In the genomic region with DNA sequence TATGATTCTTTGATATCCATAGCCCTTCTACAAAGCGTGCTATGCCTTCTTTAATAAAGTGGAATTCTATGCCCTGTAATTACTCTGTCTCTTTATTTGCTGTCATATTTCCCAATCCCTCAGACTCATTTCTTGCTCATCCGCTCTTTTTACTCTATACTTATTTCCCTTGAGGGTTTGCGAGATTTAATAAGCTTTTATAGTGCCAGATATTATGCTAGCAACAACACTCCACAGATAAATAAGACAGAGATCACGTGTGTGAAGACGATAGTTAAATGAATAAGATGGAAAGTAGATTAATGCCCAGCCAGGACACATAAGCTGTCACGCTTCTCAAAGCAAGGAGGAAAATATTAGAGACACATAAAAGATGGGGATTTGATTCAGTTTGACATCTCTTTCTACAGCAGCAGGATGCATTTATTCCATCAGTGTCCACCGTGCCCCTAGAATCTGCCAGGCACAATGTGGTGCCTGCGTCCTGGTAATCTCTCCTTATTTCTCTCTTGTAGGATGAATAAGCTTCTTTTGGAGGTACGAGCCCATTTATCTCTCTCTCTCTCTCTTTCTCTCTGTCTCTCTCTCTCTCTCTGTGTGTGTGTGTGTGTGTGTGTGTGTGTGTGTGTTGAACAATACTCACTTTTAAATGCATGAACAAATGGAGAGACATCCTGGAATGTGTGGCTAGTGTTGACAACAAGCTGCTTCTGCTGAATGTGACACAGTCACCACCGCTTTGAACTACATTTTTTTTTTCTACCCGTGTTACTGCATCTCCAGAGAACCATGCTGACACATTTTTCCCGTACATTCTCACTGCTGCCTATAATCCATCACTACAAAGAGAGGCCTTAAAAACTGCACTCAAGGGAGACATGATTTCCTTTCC, we compare ENCODE assay signal across 14 cellular contexts. TPM values are rescaled to one million over a fixed set of nuclear protein-coding genes. Genes with fewer than 3 reads are reported as not detected.
DNase-seq lines count a peak whose midpoint lies in the region; ATAC-seq, FAIRE-seq and TF ChIP-seq lines count a peak whose summit lies in the region.
"Had no signal": no experiment of that assay in that cellular context is flagged by ENCODE, and none has a peak within 500 bp of the region (broad histone marks: within the 10 kb centered on the region; RNA-seq: fewer than 3 reads in every experiment).

No MANE protein-coding gene starts in this region.

- in situ Hi-C loops in GM12878 (cut with MboI) = no loop called here

- H3K27me3 ChIP-seq in GM12878 (replicated peaks in 1 of 2; ENCODE audit: control insufficient read depth in 2 of 2, insufficient read depth in 2 of 2, low read length in 1 of 2) = no peaks in the 10 kb centered on the region
- H3K27me3 ChIP-seq: neutrophil had no signal

- H3K4me1 Mint-ChIP-seq in HFFc6 (ENCODE audit: low read depth) (peaks cover 72% of the 10 kb centered on the region), nephron (peaks cover 20% of the 10 kb centered on the region)

- peaks cover 38% of the 10 kb centered on the region for H3K4me1 ChIP-seq in GM12878 (ENCODE audit: control insufficient read depth, insufficient read depth, low read length)

- DNase-seq in Ammon's horn (ENCODE audit: low spot score) (peak; percentile 28), HFFc6 (peak; percentile 53), GM12878 (ENCODE audit: low read depth, low spot score) (no peak), DMS 273 (lab: John Stamatoyannopoulos, UW; ENCODE audit: unreplicated experiment) (no peak), SHP77 (lab: John Stamatoyannopoulos, UW) (no peak), NCI-H128 (lab: John Stamatoyannopoulos, UW; ENCODE audit: unreplicated experiment) (no peak), kidney glomerular epithelial cell (lab: John Stamatoyannopoulos, UW) (no peak)
- DNase-seq: DND-41, NCI-H2029 treated with DMSO at 0.1 percent for 48 hours had no signal

- H3K9me3 Mint-ChIP-seq in HFFc6 = no peaks in the 10 kb centered on the region
- no peaks in the 10 kb centered on the region for H3K9me3 Mint-ChIP-seq in nephron

- TF ChIP-seq CTCF in HFFc6 (IDR thresholded peaks at IDR 0.05) = no peak
- TF ChIP-seq CTCF in GM12878 (IDR thresholded peaks at IDR 0.05 in 2 of 3, conservative IDR thresholded peaks at IDR 0.05 in 1 of 3; ENCODE audit: control insufficient read depth in 2 of 3, extremely low read depth in 1 of 3, insufficient read depth in 1 of 3, low read depth in 3 of 3, low read length in 3 of 3) = no peak
- TF ChIP-seq CTCF in nephron (IDR thresholded peaks at IDR 0.05; ENCODE audit: unreplicated experiment in 3 of 3) = no peak

- no peak for ATAC-seq in GM12878
- ATAC-seq: HCT116 had no signal

- POLR2A ChIA-PET in GM12878 (lab: Charles Lee) = interaction anchor here (0.6 to 2.0 kb wide), 4 partner anchors 9 to 97 kb away, joined by 3 to 6 read pairs (median 4); no protein-coding TSS in a partner anchor

- TF ChIP-seq POLR2A in GM12878 (IDR thresholded peaks at IDR 0.05; ENCODE audit: low read depth, low read length) = no peak

- 0 out of 2 replicates have a peak overlapping the region, but pooled peaks have one; percentile 4 for H3K27ac ChIP-seq in GM12878 (ENCODE audit: control insufficient read depth, insufficient read depth)
- H3K27ac ChIP-seq: neutrophil had no signal

- no peak overlapping the region for H2AFZ ChIP-seq in GM12878 (ENCODE audit: control insufficient read depth, low read depth, low read length)

- intact Hi-C loops in GM12878 (cut with micrococcal nuclease; ENCODE audit: unreplicated experiment) = loop anchor here (5.0 kb wide), 1 partner anchor 47 kb away; no protein-coding TSS in a partner anchor

- SMC1A ChIA-PET in GM12878 (lab: Charles Lee; ENCODE audit: uncharacterized antibody, unreplicated experiment) = interaction anchor here (0.6 to 2.4 kb wide), 10 partner anchors 19 to 110 kb away, joined by 3 to 9 read pairs (median 4); no protein-coding TSS in a partner anchor

- H4K20me1 ChIP-seq in GM12878 (ENCODE audit: control insufficient read depth, insufficient read depth) = no peaks in the 10 kb centered on the region

- no TSS peak for BruUV-seq in GM12878 (replicated peaks; lab: Mats Ljungman, UMichigan)

- CTCF ChIA-PET in GM12878 (lab: Yijun Ruan, JAX) = interaction anchor here (0.6 to 4.7 kb wide), 6 partner anchors 46 to 269 kb away, joined by 3 to 26 read pairs (median 4); no protein-coding TSS in a partner anchor

- H3K9me3 ChIP-seq in GM12878 (replicated peaks; ENCODE audit: control insufficient read depth, insufficient read depth, low read length) = no peaks in the 10 kb centered on the region
- H3K9me3 ChIP-seq: neutrophil had no signal

- no peak overlapping the region for H3K4me3 ChIP-seq in GM12878

- no peak for TF ChIP-seq EP300 in GM12878 (IDR thresholded peaks at IDR 0.05; ENCODE audit: borderline replicate concordance in 1 of 2, control insufficient read depth in 1 of 2, low read depth in 2 of 2, low read length in 2 of 2)

- no peak for TF ChIP-seq RAD21 in GM12878 (IDR thresholded peaks at IDR 0.05; ENCODE audit: insufficient read depth, low read depth, low read length)

- H3K4me3 Mint-ChIP-seq in HFFc6 (peak overlapping the region; percentile 57; the same call in 1 of the 2 replicates), nephron (no peak overlapping the region)

- H3K79me2 ChIP-seq in GM12878 (ENCODE audit: control insufficient read depth, insufficient read depth, low read length) = no peaks in the 10 kb centered on the region

- RAD21 ChIA-PET in GM12878 (lab: Charles Lee; ENCODE audit: unreplicated experiment) = interaction anchor here (1.2 to 3.4 kb wide), 5 partner anchors 35 to 81 kb away, joined by 3 to 32 read pairs (median 7); partner anchors contain the start of gene TMEM156

- H3K36me3 Mint-ChIP-seq in HFFc6 (ENCODE audit: low read depth) = no peaks in the 10 kb centered on the region
- H3K36me3 Mint-ChIP-seq in nephron (ENCODE audit: low read depth) = no peaks in the 10 kb centered on the region

- H3K36me3 ChIP-seq in GM12878 (ENCODE audit: control insufficient read depth in 2 of 2, insufficient read depth in 2 of 2, low read length in 1 of 2) = peaks cover 5 to 9% of the 10 kb centered on the region in 2 experiments; a peak in 3 of 4 replicates
- H3K36me3 ChIP-seq: neutrophil had no signal

- no peaks in the 10 kb centered on the region for H3K27me3 Mint-ChIP-seq in HFFc6 (ENCODE audit: insufficient read depth)
- no peaks in the 10 kb centered on the region for H3K27me3 Mint-ChIP-seq in nephron (ENCODE audit: low read depth)

- FAIRE-seq in GM12878 (lab: Jason Lieb, UNC) = no peak
- FAIRE-seq: urothelium cell line had no signal

- H3K27ac Mint-ChIP-seq in HFFc6 (peak overlapping the region; percentile 74; the same call in 1 of the 2 replicates), nephron (peak overlapping the region in 2 of 3 experiments; percentile 17 to 66)

- 90% methylated on average over 12 of the region's 12 CpGs for WGBS in GM12878 (ENCODE audit: insufficient coverage, insufficient replicate concordance, low lambda C conversion rate, missing lambda C conversion rate)

- no peak overlapping the region for H3K9ac ChIP-seq in GM12878 (ENCODE audit: control insufficient read depth, insufficient read depth, low read length)

- no peak overlapping the region for H3K4me2 ChIP-seq in GM12878 (ENCODE audit: control insufficient read depth, insufficient read depth)

TF ChIP-seq in GM12878, 131 proteins besides CTCF, POLR2A, EP300 and RAD21 (continues in another document):
- TF ChIP-seq SUPT20H (IDR thresholded peaks at IDR 0.05; ENCODE audit: borderline replicate concordance, control insufficient read depth, low read depth, low read length) = no peak

RNA-seq across cellular contexts. Expression of gene TMEM156, which starts 48.2 kb away (rescaled TPM):
- total RNA-seq in HFFc6 (2021; fragmentation: NEBNext Ultra II Directional; extraction: Animal tissue kit (Norgen Biotek cat#: 25700)) = under 1 TPM; 0.07 to 0.48 (median 0.41) TPM
- total RNA-seq in GM12878 (2013; cell fraction: nucleolus; rRNA removed) = 68.8 and 85.3 TPM in 2 replicates
- total RNA-seq in GM12878 (2014; rRNA removed) = 28.1 and 30.8 TPM in 2 replicates
- total RNA-seq in GM12878 (2014; rRNA removed; fragmentation: Illumina TruSeq; extraction: Trizol) = 43.3 and 46.2 TPM in 2 replicates
- total RNA-seq in GM12878 (2021) = 18.4 and 20.8 TPM in 2 replicates
- polyA plus RNA-seq in GM12878 (2011; ENCODE audit: low read depth) = 17.0 TPM
- polyA plus RNA-seq in GM12878 (2011; rRNA removed) = 44.0 and 82.4 TPM in 2 replicates
- polyA plus RNA-seq in GM12878 (2011; cell fraction: cytosol; rRNA removed) = 16.1 and 17.1 TPM in 2 replicates
- polyA plus RNA-seq in GM12878 (2011; cell fraction: nucleus; rRNA removed) = 11.4 and 12.4 TPM in 2 replicates
- 35.0 and 43.1 TPM in 2 replicates for polyA plus RNA-seq in GM12878 (2012)
- polyA plus RNA-seq in GM12878 (2014; fragmentation: Illumina TruSeq; extraction: Trizol) = 48.3 and 67.7 TPM in 2 replicates
- polyA plus RNA-seq in GM12878 (2014; fragmentation: Nextera tagmentation; extraction: Ambion mirVana) = 10 to 100 TPM; 35.0 to 36.2 TPM
- 20.5 and 30.4 TPM in 2 replicates for polyA plus RNA-seq in GM12878 (2014; rRNA removed)
- polyA plus RNA-seq in GM12878 (2016; fragmentation: Nextera tagmentation; extraction: Ambion mirVana) = 10 to 100 TPM; 22.4 to 27.2 TPM
- 13.0 and 25.5 TPM in 2 replicates for polyA minus RNA-seq in GM12878 (2011; rRNA and poly(A)+ RNA removed)
- 5.9 and 11.6 TPM in 2 replicates for polyA minus RNA-seq in GM12878 (2011; cell fraction: cytosol; rRNA and poly(A)+ RNA removed)
- polyA minus RNA-seq in GM12878 (2011; cell fraction: nucleus; rRNA and poly(A)+ RNA removed) = 10.0 and 11.0 TPM in 2 replicates
- total RNA-seq: SK-MEL-5 had no signal

Comparison
In these comparisons a context has a peak if more than half of its experiments do, and no peak if none do; other contexts are left out.
1. DNase-seq: peak in Ammon's horn (single experiment) and HFFc6 (single experiment); none in GM12878 (single experiment), DMS 273 (single experiment), SHP77 (0 of 2), NCI-H128 (single experiment) and kidney glomerular epithelial cell (single experiment).
2. RNA of gene TMEM156, which starts 48.2 kb away (total RNA-seq): 18.4 to 85.3 TPM in GM12878; 0.07 to 0.48 TPM in HFFc6; every median in the first group is over 10 times any median in the second.